ENCODE assay signal across 11 cellular contexts in genomic region chr1:154941332-154941995, GRCh38. TPM values are rescaled to one million over a fixed set of nuclear protein-coding genes. Genes with fewer than 3 reads are reported as not detected.
DNase-seq lines count a peak whose midpoint lies in the region; ATAC-seq and TF ChIP-seq lines count a peak whose summit lies in the region.
"Had no signal": no experiment of that assay in that cellular context is flagged by ENCODE, and none has a peak within 500 bp of the region (broad histone marks: within the 10 kb centered on the region; RNA-seq: fewer than 3 reads in every experiment).

No MANE protein-coding gene starts in this region.

- intact Hi-C loops in CD8-positive, alpha-beta T cell (cut with DNase I, micrococcal nuclease) = no loop called here

- peaks cover 17% of the 10 kb centered on the region for H3K36me3 ChIP-seq in CD8-positive, alpha-beta T cell (ENCODE audit: insufficient read depth, low read length)
- no peaks in the 10 kb centered on the region for H3K36me3 ChIP-seq in mucosa of stomach (ENCODE audit: control insufficient read depth, insufficient read depth, low read length)

- H3K27me3 Mint-ChIP-seq in CD8-positive, alpha-beta T cell (ENCODE audit: low read depth) = no peaks in the 10 kb centered on the region

- H3K4me1 ChIP-seq in CD8-positive, alpha-beta T cell (ENCODE audit: insufficient read depth, low read length) = peaks cover 44% of the 10 kb centered on the region
- H3K4me1 ChIP-seq in mucosa of stomach (ENCODE audit: control insufficient read depth, insufficient read depth, low read length) = peaks cover 53% of the 10 kb centered on the region

- H3K9ac ChIP-seq in mucosa of stomach (ENCODE audit: low read length) = peak overlapping the region; percentile 50

- peak overlapping the region; percentile 32 for H3K4me3 Mint-ChIP-seq in CD8-positive, alpha-beta T cell

- H3K27ac Mint-ChIP-seq in CD8-positive, alpha-beta T cell = peak overlapping the region; percentile 37

- no peak overlapping the region for H3K27ac ChIP-seq in CD8-positive, alpha-beta T cell (ENCODE audit: low read depth, low read length)

- peaks cover 35% of the 10 kb centered on the region for H3K36me3 Mint-ChIP-seq in CD8-positive, alpha-beta T cell

- POLR2A ChIA-PET in CD8-positive, alpha-beta T cell (lab: Charles Lee) = no interaction called here

- H3K4me1 Mint-ChIP-seq in CD8-positive, alpha-beta T cell (ENCODE audit: low read depth) = peaks cover 62% of the 10 kb centered on the region

- no peaks in the 10 kb centered on the region for H3K9me3 ChIP-seq in CD8-positive, alpha-beta T cell (ENCODE audit: low read length)
- no peaks in the 10 kb centered on the region for H3K9me3 ChIP-seq in mucosa of stomach (ENCODE audit: control insufficient read depth, low read length)

- no peaks in the 10 kb centered on the region for H3K9me3 Mint-ChIP-seq in CD8-positive, alpha-beta T cell

- TF ChIP-seq CTCF in CD8-positive, alpha-beta T cell (IDR thresholded peaks at IDR 0.05) = no peak

- DNase-seq in CD8-positive, alpha-beta T cell = no peak
- DNase-seq in HT-29 (ENCODE audit: low spot score) (peak; percentile 33), astrocyte of the hippocampus (ENCODE audit: low read depth, low spot score) (peak; percentile 27), DMS153 (lab: John Stamatoyannopoulos, UW) (no peak)
- DNase-seq: activated CD4-positive, alpha-beta T cell treated with anti-CD3 and anti-CD28 coated beads, Interleukin-2, amount 50 U/mL, for 48 hours; NCI-H2029 treated with DMSO at 0.1 percent for 48 hours; occipital lobe had no signal

- no peaks in the 10 kb centered on the region for H3K27me3 ChIP-seq in CD8-positive, alpha-beta T cell (ENCODE audit: insufficient read depth, low read length)
- no peaks in the 10 kb centered on the region for H3K27me3 ChIP-seq in mucosa of stomach (ENCODE audit: control insufficient read depth, insufficient read depth, low read length)

- no peak for ATAC-seq in CD8-positive, alpha-beta T cell
- ATAC-seq in HG02623 (IDR thresholded peaks at IDR 0.05; ENCODE audit: unreplicated experiment) = no peak
- ATAC-seq in HG03460 (IDR thresholded peaks at IDR 0.05; ENCODE audit: unreplicated experiment) = no peak
- ATAC-seq in GM21447 (IDR thresholded peaks at IDR 0.05; ENCODE audit: unreplicated experiment) = no peak

- H3K4me3 ChIP-seq in CD8-positive, alpha-beta T cell (ENCODE audit: low read depth, low read length) = no peak overlapping the region
- H3K4me3 ChIP-seq in mucosa of stomach (ENCODE audit: low read length) = no peak overlapping the region

- CTCF ChIA-PET in CD8-positive, alpha-beta T cell (lab: Charles Lee) = interaction anchor here (1.6 to 2.3 kb wide), 2 partner anchors 58 to 75 kb away, joined by 8 to 11 read pairs; no protein-coding TSS in a partner anchor

RNA-seq across cellular contexts. Expression of gene PMVK, which starts 4.9 kb away (rescaled TPM):
- total RNA-seq in CD8-positive, alpha-beta T cell = 1 to 10 TPM; 6.7 to 7.3 TPM
- 15.7 and 18.9 TPM in 2 replicates for total RNA-seq in HT-29 (2014; rRNA removed; shearing (Covaris generic))

RNA-seq across cellular contexts. Expression of gene PBXIP1, which starts 14.4 kb away (rescaled TPM):
- total RNA-seq in CD8-positive, alpha-beta T cell = 100 to 1,000 TPM; 315 to 319 TPM
- total RNA-seq in HT-29 (2014; rRNA removed; shearing (Covaris generic)) = 33.3 and 42.5 TPM in 2 replicates

RNA-seq across cellular contexts. Expression of gene PYGO2, which starts 20.1 kb away (rescaled TPM):
- total RNA-seq in CD8-positive, alpha-beta T cell = 10 to 100 TPM; 25.1 to 26.7 TPM
- total RNA-seq in HT-29 (2014; rRNA removed; shearing (Covaris generic)) = 36.3 and 43.4 TPM in 2 replicates

RNA-seq across cellular contexts. Expression of gene SHC1, which starts 29.1 kb away (rescaled TPM):
- 10 to 100 TPM; 54.5 to 58.3 TPM for total RNA-seq in CD8-positive, alpha-beta T cell
- 112 and 120 TPM in 2 replicates for total RNA-seq in HT-29 (2014; rRNA removed; shearing (Covaris generic))

RNA-seq across cellular contexts. Expression of gene CKS1B, which starts 33.0 kb away (rescaled TPM):
- 1 to 10 TPM; 2.3 to 2.9 TPM for total RNA-seq in CD8-positive, alpha-beta T cell
- 189 and 196 TPM in 2 replicates for total RNA-seq in HT-29 (2014; rRNA removed; shearing (Covaris generic))

Comparison
In these comparisons a context has a peak if more than half of its experiments do, and no peak if none do; other contexts are left out.
1. DNase-seq: peak in HT-29 (single experiment) and astrocyte of the hippocampus (single experiment); none in CD8-positive, alpha-beta T cell (0 of 7) and DMS153 (single experiment).